Comparison of ENCODE assay signal across 8 cellular contexts in genomic region chr2:130728007-130728454, GRCh38.
DNase-seq lines count a peak whose midpoint lies in the region; ATAC-seq and TF ChIP-seq lines count a peak whose summit lies in the region.

No MANE protein-coding gene starts in this region.

- ATAC-seq in GM19452 (IDR thresholded peaks at IDR 0.05; ENCODE audit: unreplicated experiment), result peak; percentile 3

- H3K27ac ChIP-seq in 22Rv1 (peak overlapping the region; percentile 68), angular gyrus (ENCODE audit: low read depth, low read length) (peak overlapping the region; percentile 55)

- TF ChIP-seq CTCF in 22Rv1 (IDR thresholded peaks at IDR 0.05) (no peak), GM20000 (IDR thresholded peaks at IDR 0.05; ENCODE audit: extremely low read depth, missing control alignments) (no peak)

- DNase-seq in NCI-H2029 (lab: John Stamatoyannopoulos, UW), result peak; percentile 73
- peak; percentile 17 for DNase-seq in inferior parietal cortex (ENCODE audit: extremely low spot score)
- DNase-seq in stimulated activated CD8-positive, alpha-beta memory T cell treated with anti-CD3 and anti-CD28 coated beads, Interleukin-4, amount 100 ng/mL, for 48 hours, result peak; percentile 61
- no peak for DNase-seq in GM20000 (ENCODE audit: low spot score)
- DNase-seq in NCI-H1694 treated with DMSO at 0.1 percent for 48 hours (lab: John Stamatoyannopoulos, UW), result no peak

Comparison
In these comparisons a context has a peak if more than half of its experiments do, and no peak if none do; other contexts are left out.
1. DNase-seq: peak in NCI-H2029 (single experiment), inferior parietal cortex (single experiment) and stimulated activated CD8-positive, alpha-beta memory T cell treated with anti-CD3 and anti-CD28 coated beads, Interleukin-4, amount 100 ng/mL, for 48 hours (single experiment); none in GM20000 (single experiment) and NCI-H1694 treated with DMSO at 0.1 percent for 48 hours (single experiment).